8 cellular contexts compared by ENCODE assay signal in genomic region chr4:121950680-121951569, GRCh38. TPM values are rescaled to one million over a fixed set of nuclear protein-coding genes. Genes with fewer than 3 reads are reported as not detected.
A peak's percentile ranks its signal among the peaks of the same experiment; 100 is the strongest.
DNase-seq lines count a peak whose midpoint lies in the region; ATAC-seq and TF ChIP-seq lines count a peak whose summit lies in the region.

No MANE protein-coding gene starts in this region.

- no peaks in the 10 kb centered on the region for H3K9me3 Mint-ChIP-seq in effector memory CD8-positive, alpha-beta T cell

- H3K4me1 ChIP-seq in mucosa of descending colon (ENCODE audit: low read depth), result peaks cover 14% of the 10 kb centered on the region
- H3K4me1 ChIP-seq in thymus (ENCODE audit: control insufficient read depth, insufficient read depth, low read length), result peaks cover 11% of the 10 kb centered on the region

- peaks cover 9 to 18% of the 10 kb centered on the region in 2 donors for H3K4me1 Mint-ChIP-seq in effector memory CD8-positive, alpha-beta T cell (ENCODE audit: low read depth in 2 of 2)

- H3K36me3 Mint-ChIP-seq in effector memory CD8-positive, alpha-beta T cell (ENCODE audit: insufficient read depth), result no peaks in the 10 kb centered on the region

- peak overlapping the region in 1 of 2 donors; percentile 82 for H3K27ac Mint-ChIP-seq in effector memory CD8-positive, alpha-beta T cell

- DNase-seq in AG20443 (ENCODE audit: low spot score), result peak; percentile 48
- peak in 2 of 3 experiments; percentile 17 to 20 for DNase-seq in effector memory CD8-positive, alpha-beta T cell
- DNase-seq in mucosa of descending colon, result peak; percentile 46 to 51 (median 51)
- DNase-seq in Ammon's horn (ENCODE audit: low spot score), result no peak

- H3K4me3 ChIP-seq in WI38 (ENCODE audit: low read depth, low read length) (peak overlapping the region; percentile 70), mucosa of descending colon (peak overlapping the region; percentile 26), thymus (ENCODE audit: low read length) (peak overlapping the region; percentile 51)

- no peak for TF ChIP-seq CTCF in WI38 (IDR thresholded peaks at IDR 0.05; ENCODE audit: low read depth, low read length)
- TF ChIP-seq CTCF in mucosa of descending colon (IDR thresholded peaks at IDR 0.05), result no peak

- no peaks in the 10 kb centered on the region for H3K9me3 ChIP-seq in mucosa of descending colon
- no peaks in the 10 kb centered on the region for H3K9me3 ChIP-seq in thymus (ENCODE audit: control insufficient read depth)

- peaks cover 48% of the 10 kb centered on the region for H3K27me3 ChIP-seq in thymus (ENCODE audit: control insufficient read depth, insufficient read depth)

- peak overlapping the region; percentile 92 to 96 for H3K4me3 Mint-ChIP-seq in effector memory CD8-positive, alpha-beta T cell

- intact Hi-C loops in mucosa of descending colon (cut with DNase I, micrococcal nuclease), result loop anchor here (2.0 to 10.0 kb wide), 2 partner anchors 52 to 294 kb away; no protein-coding TSS in a partner anchor

- no peaks in the 10 kb centered on the region for H3K36me3 ChIP-seq in mucosa of descending colon (ENCODE audit: low read depth)
- no peaks in the 10 kb centered on the region for H3K36me3 ChIP-seq in thymus (ENCODE audit: control insufficient read depth, insufficient read depth)

- ATAC-seq in GM19351 (IDR thresholded peaks at IDR 0.05; ENCODE audit: unreplicated experiment), result peak; percentile 20
- ATAC-seq in HG03354 (IDR thresholded peaks at IDR 0.05; ENCODE audit: poor library complexity, severe bottlenecking, unreplicated experiment), result peak; percentile 44
- ATAC-seq in effector memory CD8-positive, alpha-beta T cell (replicated peaks), result peak; percentile 47
- peak; percentile 47 for ATAC-seq in mucosa of descending colon

- peaks cover 23 to 25% of the 10 kb centered on the region in 2 donors for H3K27me3 Mint-ChIP-seq in effector memory CD8-positive, alpha-beta T cell

- WGBS in thymus, result 2% methylated on average over 83 of the region's 83 CpGs

- no peak overlapping the region for H3K27ac ChIP-seq in thymus (ENCODE audit: low read depth)

RNA-seq across cellular contexts. Expression of gene TRPC3, which starts 0.9 kb away (rescaled TPM):
- 1 to 10 TPM in 1 of 3 donors, under 1 TPM in 2; 0.17 to 1.0 (median 0.51) TPM for total RNA-seq in mucosa of descending colon
- polyA plus RNA-seq in thymus, result 0.14 TPM
